In the genomic region with DNA sequence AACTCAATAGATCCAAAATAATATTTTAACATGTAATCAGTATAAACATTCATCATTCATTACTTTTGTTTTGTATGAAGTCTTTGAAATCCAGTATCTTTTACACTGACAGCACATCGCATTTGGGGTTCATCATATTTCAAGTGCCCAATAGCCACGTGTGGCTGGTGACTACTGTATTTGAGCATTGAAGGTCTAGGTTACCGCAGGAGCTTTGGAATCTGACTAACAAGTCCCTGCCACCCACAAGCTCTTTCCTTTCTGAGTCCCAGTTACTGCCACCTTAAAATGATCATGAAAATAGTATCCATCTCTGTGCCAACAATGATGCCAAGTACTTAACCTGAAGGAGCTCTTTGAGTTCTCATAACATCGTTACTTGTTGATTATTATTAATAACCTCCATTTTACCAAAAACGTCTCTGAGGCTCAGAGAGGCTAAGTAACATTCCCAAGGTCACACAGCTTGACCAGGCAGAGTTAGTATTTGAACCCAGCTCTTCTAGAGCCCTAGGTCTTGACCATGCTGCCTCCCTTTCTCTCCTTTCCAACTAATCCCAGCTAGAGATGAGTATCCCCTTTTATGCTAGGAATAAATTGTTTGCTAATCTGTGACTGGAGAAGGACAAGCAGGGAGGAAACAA, we compare ENCODE assay signal across 1 cellular context.
TF ChIP-seq lines count a peak whose summit lies in the region.

No MANE protein-coding gene starts in this region.

TF ChIP-seq in HepG2, 621 proteins besides CTCF, POLR2A, EP300 and RAD21:
- no peak for TF ChIP-seq ZNF792 (CRISPR knock-in tag; IDR thresholded peaks at IDR 0.05)
- TF ChIP-seq ZNF768 (CRISPR knock-in tag; IDR thresholded peaks at IDR 0.05), result peak; percentile 66; the same call in 1 of the 2 replicates
